In genomic region chr1:170414989-170415733, GRCh38 we compare ENCODE assay signal across 16 cellular contexts.
A peak's percentile ranks its signal among the peaks of the same experiment; 100 is the strongest.
DNase-seq lines count a peak whose midpoint lies in the region; ATAC-seq and TF ChIP-seq lines count a peak whose summit lies in the region.
"Had no signal": no experiment of that assay in that cellular context is flagged by ENCODE, and none has a peak within 500 bp of the region (broad histone marks: within the 10 kb centered on the region; RNA-seq: fewer than 3 reads in every experiment).

No MANE protein-coding gene starts in this region.

- no peaks in the 10 kb centered on the region for H3K79me2 ChIP-seq in ACC112 (ENCODE audit: control insufficient read depth, insufficient read depth, low read length, unreplicated experiment)
- H3K79me2 ChIP-seq in osteoblast (ENCODE audit: insufficient read depth, low read length) = no peaks in the 10 kb centered on the region

- H3K27me3 ChIP-seq in ACC112 (ENCODE audit: insufficient read depth, low read length) = no peaks in the 10 kb centered on the region
- no peaks in the 10 kb centered on the region for H3K27me3 ChIP-seq in osteoblast (ENCODE audit: insufficient read depth, low read length)
- H3K27me3 ChIP-seq in Peyer's patch = no peaks in the 10 kb centered on the region
- H3K27me3 ChIP-seq: right lobe of liver had no signal

- no peaks in the 10 kb centered on the region for H3K9me3 Mint-ChIP-seq in stimulated activated naive B cell treated with anti-CD40 and anti-IgM and Interleukin-4, amounts not matched to agents 10 μg/mL and 1 μg/mL and 100 μg/mL, for 72 hours

- TF ChIP-seq CTCF in osteoblast (IDR thresholded peaks at IDR 0.05; ENCODE audit: extremely low read depth, low read depth, low read length) (no peak), Peyer's patch (IDR thresholded peaks at IDR 0.05) (no peak)

- no peaks in the 10 kb centered on the region for H4K20me1 ChIP-seq in osteoblast (ENCODE audit: insufficient read depth, low read length)

- no peaks in the 10 kb centered on the region for H3K4me1 Mint-ChIP-seq in stimulated activated naive B cell treated with anti-CD40 and anti-IgM and Interleukin-4, amounts not matched to agents 10 μg/mL and 1 μg/mL and 100 μg/mL, for 72 hours
- H3K4me1 Mint-ChIP-seq: natural killer cell had no signal

- H3K36me3 Mint-ChIP-seq in stimulated activated naive B cell treated with anti-CD40 and anti-IgM and Interleukin-4, amounts not matched to agents 10 μg/mL and 1 μg/mL and 100 μg/mL, for 72 hours = no peaks in the 10 kb centered on the region
- H3K36me3 Mint-ChIP-seq: brain, natural killer cell had no signal

- H3K4me3 ChIP-seq in ACC112 (ENCODE audit: low read depth, low read length) = no peak overlapping the region
- H3K4me3 ChIP-seq in osteoblast (ENCODE audit: insufficient read depth, low read length) = no peak overlapping the region
- no peak overlapping the region for H3K4me3 ChIP-seq in Peyer's patch
- H3K4me3 ChIP-seq: A549, right lobe of liver had no signal

- H3K9me3 ChIP-seq in osteoblast (ENCODE audit: low read depth, low read length) (no peaks in the 10 kb centered on the region), Peyer's patch (no peaks in the 10 kb centered on the region)
- H3K9me3 ChIP-seq: A549, right lobe of liver had no signal

- no peaks in the 10 kb centered on the region for H3K27me3 Mint-ChIP-seq in stimulated activated naive B cell treated with anti-CD40 and anti-IgM and Interleukin-4, amounts not matched to agents 10 μg/mL and 1 μg/mL and 100 μg/mL, for 72 hours
- H3K27me3 Mint-ChIP-seq: brain had no signal

- H3K4me1 ChIP-seq in ACC112 (ENCODE audit: control insufficient read depth, insufficient read depth, low read length, unreplicated experiment) (peaks cover 25% of the 10 kb centered on the region), osteoblast (ENCODE audit: insufficient read depth, low read length) (peaks cover 28% of the 10 kb centered on the region), Peyer's patch (no peaks in the 10 kb centered on the region)
- H3K4me1 ChIP-seq: A549, right lobe of liver had no signal

- peak overlapping the region; percentile 32 for H3K4me2 ChIP-seq in osteoblast (ENCODE audit: insufficient read depth, low read length)
- H3K4me2 ChIP-seq: A549 had no signal

- H3K27ac Mint-ChIP-seq in stimulated activated naive B cell treated with anti-CD40 and anti-IgM and Interleukin-4, amounts not matched to agents 10 μg/mL and 1 μg/mL and 100 μg/mL, for 72 hours = no peak overlapping the region
- H3K27ac Mint-ChIP-seq: activated CD8-positive, alpha-beta T cell treated with anti-CD3 and anti-CD28 coated beads for 36 hours; activated T-helper 2 cell treated with anti-CD3 and anti-CD28 coated beads, Interferon-gamma antibody, Interleukin-2, Interleukin-4, amounts not matched to agents 10 μg/mL and 5 μg/mL and 100 μg/mL, durations not matched to agents 14 hours and 24 hours and 36 hours; natural killer cell; stimulated activated naive CD8-positive, alpha-beta T cell treated with anti-CD3 and anti-CD28 coated beads, Interleukin-15, Interleukin-2, amounts not matched to agents 100 ng/mL and 50 ng/mL, for 24 hours had no signal

- no peaks in the 10 kb centered on the region for H3K36me3 ChIP-seq in ACC112 (ENCODE audit: insufficient read depth, low read length)
- no peaks in the 10 kb centered on the region for H3K36me3 ChIP-seq in osteoblast (ENCODE audit: insufficient read depth, low read length)
- H3K36me3 ChIP-seq in Peyer's patch = no peaks in the 10 kb centered on the region
- H3K36me3 ChIP-seq: right lobe of liver had no signal

- H3K27ac ChIP-seq in ACC112 (ENCODE audit: low read depth, low read length) = peak overlapping the region; percentile 13
- peak overlapping the region; percentile 80 for H3K27ac ChIP-seq in osteoblast (ENCODE audit: low read depth, low read length)
- no peak overlapping the region for H3K27ac ChIP-seq in Peyer's patch
- H3K27ac ChIP-seq: A549, right lobe of liver had no signal

- no peak overlapping the region for H3K4me3 Mint-ChIP-seq in stimulated activated naive B cell treated with anti-CD40 and anti-IgM and Interleukin-4, amounts not matched to agents 10 μg/mL and 1 μg/mL and 100 μg/mL, for 72 hours
- H3K4me3 Mint-ChIP-seq: activated CD8-positive, alpha-beta T cell treated with anti-CD3 and anti-CD28 coated beads for 36 hours; brain; natural killer cell; stimulated activated naive CD8-positive, alpha-beta T cell treated with anti-CD3 and anti-CD28 coated beads, Interleukin-15, Interleukin-2, amounts not matched to agents 100 ng/mL and 50 ng/mL, for 24 hours had no signal

- peak overlapping the region; percentile 79 for H2AFZ ChIP-seq in ACC112 (ENCODE audit: low read length, unreplicated experiment)
- H2AFZ ChIP-seq in osteoblast (ENCODE audit: low read length) = peak overlapping the region; percentile 45

- TF ChIP-seq POLR2A in Peyer's patch (IDR thresholded peaks at IDR 0.05) = no peak

- no peak for ATAC-seq in stimulated activated naive B cell treated with anti-CD40 and anti-IgM and Interleukin-4, amounts not matched to agents 10 μg/mL and 1 μg/mL and 100 μg/mL, for 72 hours (replicated peaks)
- ATAC-seq: A549; activated CD8-positive, alpha-beta T cell treated with anti-CD3 and anti-CD28 coated beads for 36 hours; natural killer cell; right lobe of liver had no signal

- DNase-seq in OCI-M1 (lab: John Stamatoyannopoulos, UW) (peak; percentile 30), fibroblast of peridontal ligament (ENCODE audit: extremely low read depth) (peak; percentile 91), osteoblast (ENCODE audit: insufficient read length, low spot score, missing footprints) (peak; percentile 84), Peyer's patch (no peak), DMS53 treated with DMSO at 0.1 percent for 48 hours (lab: John Stamatoyannopoulos, UW; ENCODE audit: unreplicated experiment) (no peak), GM19240 (ENCODE audit: insufficient read length, low spot score) (no peak)
- no peak for DNase-seq in stimulated activated naive B cell treated with anti-CD40 and anti-IgM and Interleukin-4, amounts not matched to agents 10 μg/mL and 1 μg/mL and 100 μg/mL, for 72 hours
- DNase-seq: activated CD8-positive, alpha-beta T cell treated with anti-CD3 and anti-CD28 coated beads for 36 hours; effector CD8-positive, alpha-beta T cell; natural killer cell; right lobe of liver had no signal

Comparison
In these comparisons a context has a peak if more than half of its experiments do, and no peak if none do; other contexts are left out.
1. H3K27ac ChIP-seq: peak in ACC112 (single experiment) and osteoblast (single experiment); none in Peyer's patch (0 of 4).
2. DNase-seq: peak in OCI-M1 (single experiment), fibroblast of peridontal ligament (single experiment) and osteoblast (single experiment); none in Peyer's patch (0 of 3), DMS53 treated with DMSO at 0.1 percent for 48 hours (single experiment), GM19240 (single experiment) and stimulated activated naive B cell treated with anti-CD40 and anti-IgM and Interleukin-4, amounts not matched to agents 10 μg/mL and 1 μg/mL and 100 μg/mL, for 72 hours (single experiment).